ENCODE assay signal across 18 cellular contexts in genomic region chr13:34767778-34768177, GRCh38.
"Had no signal": no experiment of that assay in that cellular context is flagged by ENCODE, and none has a peak within 500 bp of the region (broad histone marks: within the 10 kb centered on the region; RNA-seq: fewer than 3 reads in every experiment).

No MANE protein-coding gene starts in this region.

- H3K4me1 Mint-ChIP-seq: naive thymus-derived CD4-positive, alpha-beta T cell; neural crest cell; stimulated activated naive B cell treated with anti-CD40 and anti-IgM and Interleukin-4, amounts not matched to agents 10 μg/mL and 1 μg/mL and 100 μg/mL, for 72 hours had no signal

- H3K4me3 Mint-ChIP-seq: naive thymus-derived CD4-positive, alpha-beta T cell; neural crest cell; stimulated activated naive B cell treated with anti-CD40 and anti-IgM and Interleukin-4, amounts not matched to agents 10 μg/mL and 1 μg/mL and 100 μg/mL, for 72 hours had no signal

- DNase-seq: effector CD8-positive, alpha-beta T cell; foreskin melanocyte; heart left ventricle; hippocampal formation; left colon; mesendoderm; naive thymus-derived CD4-positive, alpha-beta T cell; sigmoid colon; stimulated activated CD4-positive, alpha-beta T cell treated with anti-CD3 and anti-CD28 coated beads, Interleukin-2, amount 100 ng/mL, for 24 hours; stimulated activated CD4-positive, alpha-beta T cell treated with anti-CD3 and anti-CD28 coated beads, Interleukin-4, amount 100 ng/mL, for 4 hours; stimulated activated naive B cell treated with anti-CD40 and anti-IgM and Interleukin-4, amounts not matched to agents 10 μg/mL and 1 μg/mL and 100 μg/mL, for 72 hours; stomach; substantia nigra; transverse colon had no signal

- H3K27ac Mint-ChIP-seq: naive thymus-derived CD4-positive, alpha-beta T cell; stimulated activated naive B cell treated with anti-CD40 and anti-IgM and Interleukin-4, amounts not matched to agents 10 μg/mL and 1 μg/mL and 100 μg/mL, for 72 hours had no signal

- H3K9me3 Mint-ChIP-seq: neural crest cell had no signal

- H3K36me3 Mint-ChIP-seq: naive thymus-derived CD4-positive, alpha-beta T cell; stimulated activated naive B cell treated with anti-CD40 and anti-IgM and Interleukin-4, amounts not matched to agents 10 μg/mL and 1 μg/mL and 100 μg/mL, for 72 hours had no signal

- H3K4me3 ChIP-seq: coronary artery, heart left ventricle, sigmoid colon, skin epidermis, stomach, thoracic aorta, transverse colon had no signal

- ATAC-seq: heart left ventricle; left colon; naive thymus-derived CD4-positive, alpha-beta T cell; stimulated activated naive B cell treated with anti-CD40 and anti-IgM and Interleukin-4, amounts not matched to agents 10 μg/mL and 1 μg/mL and 100 μg/mL, for 72 hours had no signal

- H3K27me3 Mint-ChIP-seq: stimulated activated naive B cell treated with anti-CD40 and anti-IgM and Interleukin-4, amounts not matched to agents 10 μg/mL and 1 μg/mL and 100 μg/mL, for 72 hours had no signal
